In genomic region chr5:132962429-132962928, GRCh38 we compare ENCODE assay signal across 1 cellular context.
A peak's percentile ranks its signal among the peaks of the same experiment; 100 is the strongest.
TF ChIP-seq lines count a peak whose summit lies in the region.

No MANE protein-coding gene starts in this region.

TF ChIP-seq in K562, 482 proteins besides CTCF, POLR2A, EP300 and RAD21 (continued from another document and continues in another):
- TF ChIP-seq TBP (optimal IDR thresholded peaks at IDR 0.05; ENCODE audit: low read depth, low read length): peak; percentile 16
- peak; percentile 76 for TF ChIP-seq DPF2 (IDR thresholded peaks at IDR 0.05)
- TF ChIP-seq ZNF740 (CRISPR knock-in tag; IDR thresholded peaks at IDR 0.05): no peak
- TF ChIP-seq ZNF740 (tag; IDR thresholded peaks at IDR 0.05): peak in 1 of 2 experiments; percentile 86; a peak in 2 of 4 replicates
- peak; percentile 50; the same call in 1 of the 2 replicates for TF ChIP-seq LARP7 (IDR thresholded peaks at IDR 0.05)
- peak; percentile 94 for TF ChIP-seq CHD2 (IDR thresholded peaks at IDR 0.05; ENCODE audit: low read depth, low read length)
- no peak for TF ChIP-seq ZNF232 (CRISPR knock-in tag; IDR thresholded peaks at IDR 0.05)
- TF ChIP-seq ZC3H11A (IDR thresholded peaks at IDR 0.05; ENCODE audit: low read depth, low read length): no peak
- no peak for TF ChIP-seq SIN3A (IDR thresholded peaks at IDR 0.05; ENCODE audit: borderline replicate concordance in 2 of 2, control insufficient read depth in 1 of 2, low read depth in 2 of 2, low read length in 2 of 2)
- TF ChIP-seq ZBTB40 (IDR thresholded peaks at IDR 0.05): peak; percentile 45
- TF ChIP-seq ZBTB40 (CRISPR knock-in tag; IDR thresholded peaks at IDR 0.05): no peak
- no peak for TF ChIP-seq PHTF2 (CRISPR knock-in tag; IDR thresholded peaks at IDR 0.05)
- TF ChIP-seq ATF3 (IDR thresholded peaks at IDR 0.05): peak; percentile 37; the same call in 1 of the 2 replicates
- TF ChIP-seq ATF3 (CRISPR knock-in tag; conservative IDR thresholded peaks at IDR 0.05): no peak
- peak; percentile 84 for TF ChIP-seq CREM (IDR thresholded peaks at IDR 0.05; ENCODE audit: low read depth)
- TF ChIP-seq MCM3 (IDR thresholded peaks at IDR 0.05): no peak
- TF ChIP-seq NBN (IDR thresholded peaks at IDR 0.05; ENCODE audit: low read depth): peak; percentile 84
- peak; percentile 44 for TF ChIP-seq JUND (IDR thresholded peaks at IDR 0.05; ENCODE audit: borderline replicate concordance, low read depth, low read length)
- TF ChIP-seq JUND (tag; IDR thresholded peaks at IDR 0.05; ENCODE audit: borderline replicate concordance, low read depth, low read length): peak; percentile 58; the same call in 1 of the 3 replicates
- no peak for TF ChIP-seq ATF1 (CRISPR knock-in tag; IDR thresholded peaks at IDR 0.05)
- TF ChIP-seq ATF1 (tag; IDR thresholded peaks at IDR 0.05): peak; percentile 81
- TF ChIP-seq MLLT1 (IDR thresholded peaks at IDR 0.05): peak in 1 of 2 experiments; percentile 23; a peak in 2 of 4 replicates
- peak; percentile 67; the same call in 1 of the 2 replicates for TF ChIP-seq SMARCA4 (IDR thresholded peaks at IDR 0.05)
- peak in 1 of 2 experiments; percentile 70; a peak in 1 of 4 replicates for TF ChIP-seq HDAC1 (IDR thresholded peaks at IDR 0.05)
- TF ChIP-seq TEAD4 (IDR thresholded peaks at IDR 0.05; ENCODE audit: low read length): 0 out of 2 replicates have a peak, but pooled peaks have one; percentile 10
- no peak for TF ChIP-seq TEAD4 (CRISPR knock-in tag; IDR thresholded peaks at IDR 0.05; ENCODE audit: borderline replicate concordance)
- peak; percentile 47; the same call in 1 of the 2 replicates for TF ChIP-seq EP400 (IDR thresholded peaks at IDR 0.05)
- TF ChIP-seq MYBL2 (IDR thresholded peaks at IDR 0.05; ENCODE audit: low read depth): no peak
- TF ChIP-seq MYBL2 (CRISPR knock-in tag; IDR thresholded peaks at IDR 0.05; ENCODE audit: borderline replicate concordance): no peak
- TF ChIP-seq, protein P1, sequence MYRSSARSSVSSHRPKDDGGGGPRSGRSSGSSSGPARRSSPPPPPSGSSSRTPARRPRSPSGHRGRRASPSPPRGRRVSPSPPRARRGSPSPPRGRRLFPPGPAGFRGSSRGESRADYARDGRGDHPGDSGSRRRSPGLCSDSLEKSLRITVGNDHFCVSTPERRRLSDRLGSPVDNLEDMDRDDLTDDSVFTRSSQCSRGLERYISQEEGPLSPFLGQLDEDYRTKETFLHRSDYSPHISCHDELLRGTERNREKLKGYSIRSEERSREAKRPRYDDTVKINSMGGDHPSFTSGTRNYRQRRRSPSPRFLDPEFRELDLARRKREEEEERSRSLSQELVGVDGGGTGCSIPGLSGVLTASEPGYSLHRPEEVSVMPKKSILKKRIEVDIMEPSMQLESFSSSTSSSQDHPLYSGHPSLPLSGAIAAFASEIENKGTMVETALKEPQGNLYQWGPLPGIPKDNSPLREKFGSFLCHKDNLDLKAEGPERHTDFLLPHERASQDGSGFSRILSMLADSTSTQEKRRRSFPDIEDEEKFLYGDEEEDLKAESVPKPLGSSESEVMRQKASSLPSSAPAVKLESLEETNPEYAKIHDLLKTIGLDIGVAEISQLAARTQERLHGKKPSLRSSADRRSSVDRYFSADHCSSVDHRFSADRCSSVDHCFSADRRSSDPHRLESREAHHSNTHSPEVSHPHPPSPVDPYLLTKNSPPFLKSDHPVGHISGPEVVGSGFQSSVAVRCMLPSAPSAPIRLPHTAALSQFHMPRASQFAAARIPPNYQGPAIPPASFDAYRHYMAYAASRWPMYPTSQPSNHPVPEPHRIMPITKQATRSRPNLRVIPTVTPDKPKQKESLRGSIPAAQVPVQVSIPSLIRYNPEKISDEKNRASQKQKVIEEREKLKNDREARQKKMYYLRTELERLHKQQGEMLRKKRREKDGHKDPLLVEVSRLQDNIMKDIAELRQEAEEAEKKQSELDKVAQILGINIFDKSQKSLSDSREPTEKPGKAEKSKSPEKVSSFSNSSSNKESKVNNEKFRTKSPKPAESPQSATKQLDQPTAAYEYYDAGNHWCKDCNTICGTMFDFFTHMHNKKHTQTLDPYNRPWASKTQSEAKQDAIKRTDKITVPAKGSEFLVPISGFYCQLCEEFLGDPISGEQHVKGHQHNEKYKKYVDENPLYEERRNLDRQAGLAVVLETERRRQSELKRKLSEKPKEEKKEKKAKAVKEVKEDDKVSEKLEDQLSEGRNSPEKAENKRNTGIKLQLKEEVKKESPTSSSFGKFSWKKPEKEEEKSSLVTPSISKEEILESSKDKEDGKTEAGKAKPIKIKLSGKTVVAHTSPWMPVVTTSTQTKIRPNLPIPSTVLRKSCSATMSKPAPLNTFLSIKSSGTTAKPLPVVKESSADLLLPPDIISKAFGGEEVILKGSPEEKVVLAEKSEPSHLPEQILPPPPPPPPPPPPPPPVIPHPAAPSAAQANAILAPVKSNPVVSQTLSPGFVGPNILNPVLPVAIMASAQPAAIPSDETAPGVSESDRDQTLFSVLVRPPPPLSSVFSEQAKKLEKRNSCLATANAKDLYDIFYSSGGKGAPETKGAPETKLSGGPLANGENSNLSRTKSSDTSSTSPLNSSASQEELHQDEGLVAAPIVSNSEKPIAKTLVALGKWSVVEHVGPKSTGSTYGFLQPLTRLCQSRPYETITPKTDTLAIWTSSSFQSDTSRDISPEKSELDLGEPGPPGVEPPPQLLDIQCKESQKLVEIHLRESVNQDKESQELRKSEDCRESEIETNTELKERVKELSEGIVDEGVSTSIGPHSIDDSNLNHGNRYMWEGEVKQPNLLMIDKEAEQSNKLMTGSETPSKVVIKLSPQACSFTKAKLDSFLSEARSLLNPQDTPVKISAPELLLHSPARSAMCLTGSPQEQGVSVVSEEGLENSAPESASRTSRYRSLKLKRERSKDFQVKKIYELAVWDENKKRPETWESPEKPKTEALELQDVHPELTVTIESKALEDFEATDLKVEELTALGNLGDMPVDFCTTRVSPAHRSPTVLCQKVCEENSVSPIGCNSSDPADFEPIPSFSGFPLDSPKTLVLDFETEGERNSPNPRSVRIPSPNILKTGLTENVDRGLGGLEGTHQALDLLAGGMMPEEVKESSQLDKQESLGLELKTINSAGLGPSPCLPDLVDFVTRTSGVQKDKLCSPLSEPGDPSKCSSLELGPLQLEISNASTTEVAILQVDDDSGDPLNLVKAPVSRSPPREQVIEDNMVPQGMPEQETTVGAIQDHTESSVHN (IDR thresholded peaks at IDR 0.05; ENCODE audit: borderline replicate concordance in 1 of 2, low read depth in 1 of 2): peak in 1 of 2 experiments; percentile 32; a peak in 1 of 4 replicates
- TF ChIP-seq ASH1L (IDR thresholded peaks at IDR 0.05; ENCODE audit: borderline replicate concordance, low read depth, partially characterized antibody): peak; percentile 50
- TF ChIP-seq, protein P2, sequence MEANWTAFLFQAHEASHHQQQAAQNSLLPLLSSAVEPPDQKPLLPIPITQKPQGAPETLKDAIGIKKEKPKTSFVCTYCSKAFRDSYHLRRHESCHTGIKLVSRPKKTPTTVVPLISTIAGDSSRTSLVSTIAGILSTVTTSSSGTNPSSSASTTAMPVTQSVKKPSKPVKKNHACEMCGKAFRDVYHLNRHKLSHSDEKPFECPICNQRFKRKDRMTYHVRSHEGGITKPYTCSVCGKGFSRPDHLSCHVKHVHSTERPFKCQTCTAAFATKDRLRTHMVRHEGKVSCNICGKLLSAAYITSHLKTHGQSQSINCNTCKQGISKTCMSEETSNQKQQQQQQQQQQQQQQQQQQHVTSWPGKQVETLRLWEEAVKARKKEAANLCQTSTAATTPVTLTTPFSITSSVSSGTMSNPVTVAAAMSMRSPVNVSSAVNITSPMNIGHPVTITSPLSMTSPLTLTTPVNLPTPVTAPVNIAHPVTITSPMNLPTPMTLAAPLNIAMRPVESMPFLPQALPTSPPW (CRISPR knock-in tag; IDR thresholded peaks at IDR 0.05): peak; percentile 73
- peak; percentile 72 for TF ChIP-seq ARHGAP35 (IDR thresholded peaks at IDR 0.05; ENCODE audit: partially characterized antibody)
- 0 out of 2 replicates have a peak, but pooled peaks have one; percentile 15 for TF ChIP-seq L3MBTL2 (IDR thresholded peaks at IDR 0.05)
- peak in 1 of 2 experiments; percentile 19; a peak in 1 of 4 replicates for TF ChIP-seq MAZ (CRISPR knock-in tag; conservative IDR thresholded peaks at IDR 0.05 in 1 of 2, IDR thresholded peaks at IDR 0.05 in 1 of 2)
- TF ChIP-seq ZNF175 (CRISPR knock-in tag; IDR thresholded peaks at IDR 0.05; ENCODE audit: low read depth): 0 out of 2 replicates have a peak, but pooled peaks have one; percentile 20
- 0 out of 2 replicates have a peak, but pooled peaks have one; percentile 17 for TF ChIP-seq SP1 (CRISPR knock-in tag; IDR thresholded peaks at IDR 0.05)
- TF ChIP-seq BCOR (IDR thresholded peaks at IDR 0.05): 0 out of 2 replicates have a peak, but pooled peaks have one; percentile 6
